In genomic region chr20:48897298-48898044, GRCh38 we compare ENCODE assay signal across 9 cellular contexts. TPM values are rescaled to one million over a fixed set of nuclear protein-coding genes. Genes with fewer than 3 reads are reported as not detected.
A peak's percentile ranks its signal among the peaks of the same experiment; 100 is the strongest.
DNase-seq lines count a peak whose midpoint lies in the region; ATAC-seq and TF ChIP-seq lines count a peak whose summit lies in the region.
"Had no signal": no experiment of that assay in that cellular context is flagged by ENCODE, and none has a peak within 500 bp of the region (broad histone marks: within the 10 kb centered on the region; RNA-seq: fewer than 3 reads in every experiment).

No MANE protein-coding gene starts in this region.

- H3K4me1 ChIP-seq in breast epithelium = no peaks in the 10 kb centered on the region

- H3K4me3 ChIP-seq in breast epithelium = no peak overlapping the region
- H3K4me3 ChIP-seq in foreskin fibroblast (ENCODE audit: low read depth in 1 of 2, low read length in 2 of 2) = no peak overlapping the region

- H3K9me3 ChIP-seq in breast epithelium = no peaks in the 10 kb centered on the region

- CTCF ChIA-PET in MCF 10A (lab: Yijun Ruan, JAX) = interaction anchor here (0.5 to 6.2 kb wide), 4 partner anchors 28 to 597 kb away, joined by 3 to 73 read pairs (median 4); no protein-coding TSS in a partner anchor

- peaks cover 15% of the 10 kb centered on the region for H3K4me1 Mint-ChIP-seq in MCF 10A (ENCODE audit: insufficient read depth, unreplicated experiment)
- H3K4me1 Mint-ChIP-seq in type B pancreatic cell (ENCODE audit: unreplicated experiment) = no peaks in the 10 kb centered on the region

- H3K9me3 Mint-ChIP-seq in MCF 10A (ENCODE audit: unreplicated experiment) = no peaks in the 10 kb centered on the region
- H3K9me3 Mint-ChIP-seq in type B pancreatic cell = peaks cover 5% of the 10 kb centered on the region

- H3K27me3 Mint-ChIP-seq in MCF 10A (ENCODE audit: insufficient read depth, unreplicated experiment) (peaks cover 15% of the 10 kb centered on the region), type B pancreatic cell (peaks cover 33% of the 10 kb centered on the region)

- BruUV-seq in MCF 10A (replicated peaks; lab: Mats Ljungman, UMichigan) = TSS peak; percentile 99

- ATAC-seq in SK-N-SH treated with all-trans-retinoic acid at 6 μM for 48 hours (peak; percentile 82), HG03565 (IDR thresholded peaks at IDR 0.05; ENCODE audit: unreplicated experiment) (no peak)

- no peaks in the 10 kb centered on the region for H3K36me3 ChIP-seq in breast epithelium

- TF ChIP-seq CTCF in MCF 10A (IDR thresholded peaks at IDR 0.05; ENCODE audit: unreplicated experiment) (no peak), breast epithelium (IDR thresholded peaks at IDR 0.05) (no peak), foreskin fibroblast (IDR thresholded peaks at IDR 0.05; ENCODE audit: low read depth, low read length) (no peak), type B pancreatic cell (conservative IDR thresholded peaks at IDR 0.05) (no peak)

- no peak overlapping the region for H3K27ac ChIP-seq in breast epithelium

- H3K27ac Mint-ChIP-seq in MCF 10A (ENCODE audit: low read depth, unreplicated experiment) (peak overlapping the region; percentile 72), type B pancreatic cell (peak overlapping the region; percentile 39)

- H3K4me3 Mint-ChIP-seq in MCF 10A (ENCODE audit: unreplicated experiment) (no peak overlapping the region), type B pancreatic cell (no peak overlapping the region)

- H3K36me3 Mint-ChIP-seq in MCF 10A (ENCODE audit: insufficient read depth, unreplicated experiment) (peaks cover 4% of the 10 kb centered on the region), type B pancreatic cell (no peaks in the 10 kb centered on the region)

- intact Hi-C loops in MCF 10A (cut with micrococcal nuclease) = no loop called here
- intact Hi-C loops in breast epithelium (cut with DNase I; ENCODE audit: low total_unique reads) = no loop called here

- DNase-seq in MCF 10A (ENCODE audit: unreplicated experiment) = peak; percentile 70
- DNase-seq in breast epithelium (ENCODE audit: low spot score in 2 of 2) = no peak
- DNase-seq in foreskin fibroblast = peak; percentile 66 to 80
- DNase-seq in type B pancreatic cell (ENCODE audit: extremely low spot score, unreplicated experiment) = no peak
- no peak for DNase-seq in activated CD4-positive, alpha-beta T cell treated with anti-CD3 and anti-CD28 coated beads, Interleukin-2, amount 50 U/mL, for 4 hours
- no peak for DNase-seq in effector CD4-positive, alpha-beta T cell
- DNase-seq: effector memory CD4-positive, alpha-beta T cell had no signal

- POLR2A ChIA-PET in MCF 10A (lab: Yijun Ruan, JAX) = interaction anchor here (0.5 to 2.0 kb wide), 12 partner anchors 9 to 321 kb away, joined by 3 to 10 read pairs (median 4); partner anchors contain the start of gene ARFGEF2

- TF ChIP-seq POLR2A in breast epithelium (IDR thresholded peaks at IDR 0.05) = no peak

- no peaks in the 10 kb centered on the region for H3K27me3 ChIP-seq in breast epithelium

TF ChIP-seq in SK-N-SH treated with all-trans-retinoic acid at 6 μM for 48 hours, 23 proteins besides CTCF, POLR2A, EP300 and RAD21:
- TF ChIP-seq ZNF565 (CRISPR knock-in tag; conservative IDR thresholded peaks at IDR 0.05; ENCODE audit: low read depth) (no peak), ISL1 (CRISPR knock-in tag; IDR thresholded peaks at IDR 0.05) (no peak), GLIS3 (CRISPR knock-in tag; IDR thresholded peaks at IDR 0.05) (no peak), ARNTL (CRISPR knock-in tag; IDR thresholded peaks at IDR 0.05; ENCODE audit: borderline replicate concordance, low read depth) (no peak), CSRNP3 (CRISPR knock-in tag; IDR thresholded peaks at IDR 0.05) (no peak), TSHZ2 (CRISPR knock-in tag; IDR thresholded peaks at IDR 0.05) (no peak), OSR1 (CRISPR knock-in tag; IDR thresholded peaks at IDR 0.05) (no peak), TCF4 (CRISPR knock-in tag; IDR thresholded peaks at IDR 0.05; ENCODE audit: borderline replicate concordance) (no peak), ZC3H10 (CRISPR knock-in tag; IDR thresholded peaks at IDR 0.05) (no peak), SNAI2 (CRISPR knock-in tag; IDR thresholded peaks at IDR 0.05) (no peak), ZNF70 (CRISPR knock-in tag; IDR thresholded peaks at IDR 0.05) (no peak), ESRRG (CRISPR knock-in tag; IDR thresholded peaks at IDR 0.05) (no peak), TOX (CRISPR knock-in tag; IDR thresholded peaks at IDR 0.05; ENCODE audit: borderline replicate concordance) (no peak), CREB5 (CRISPR knock-in tag; IDR thresholded peaks at IDR 0.05; ENCODE audit: low read depth) (no peak), CSDC2 (CRISPR knock-in tag; IDR thresholded peaks at IDR 0.05) (no peak)

RNA-seq across cellular contexts. Expression of gene ARFGEF2, which starts 24.0 kb away (rescaled TPM):
- 30.3 and 33.5 TPM in 2 replicates for total RNA-seq in MCF 10A (2022)
- 10 to 100 TPM; 37.1 to 61.6 (median 42.3) TPM for total RNA-seq in breast epithelium
- 26.7 and 39.2 TPM in 2 replicates for total RNA-seq in type B pancreatic cell (ENCODE audit: low replicate concordance)

Comparison
In these comparisons a context has a peak if more than half of its experiments do, and no peak if none do; other contexts are left out.
1. DNase-seq: peak in MCF 10A (single experiment) and foreskin fibroblast (2 of 2); none in breast epithelium (0 of 2), type B pancreatic cell (single experiment), activated CD4-positive, alpha-beta T cell treated with anti-CD3 and anti-CD28 coated beads, Interleukin-2, amount 50 U/mL, for 4 hours (0 of 2) and effector CD4-positive, alpha-beta T cell (single experiment).